ENCODE assay signal across 8 cellular contexts in genomic region chr7:518630-519428, GRCh38. TPM values are rescaled to one million over a fixed set of nuclear protein-coding genes. Genes with fewer than 3 reads are reported as not detected.
DNase-seq lines count a peak whose midpoint lies in the region; ATAC-seq and TF ChIP-seq lines count a peak whose summit lies in the region.

No MANE protein-coding gene starts in this region.

- DNase-seq in NCI-H2081 (lab: John Stamatoyannopoulos, UW) (peak; percentile 26 to 32), NCI-H2081 treated with DMSO at 0.1 percent for 48 hours (lab: John Stamatoyannopoulos, UW) (no peak), NB4 (ENCODE audit: low read depth) (peak; percentile 65), esophagus muscularis mucosa (ENCODE audit: extremely low spot score) (peak; percentile 93), mucosa of descending colon (peak; percentile 88 to 92 (median 90)), stromal cell of bone marrow (ENCODE audit: low read depth) (peak; percentile 47)
- DNase-seq in activated CD8-positive, alpha-beta memory T cell treated with anti-CD3 and anti-CD28 coated beads, Interleukin-2, amount 10 ng/mL, durations not matched to agents 7 days and 5 days, result no peak

- H3K27me3 Mint-ChIP-seq in activated CD8-positive, alpha-beta memory T cell treated with anti-CD3 and anti-CD28 coated beads, Interleukin-2, amount 10 ng/mL, durations not matched to agents 7 days and 5 days, result peaks cover 54% of the 10 kb centered on the region

- no peak overlapping the region for H3K27ac Mint-ChIP-seq in activated CD8-positive, alpha-beta memory T cell treated with anti-CD3 and anti-CD28 coated beads, Interleukin-2, amount 10 ng/mL, durations not matched to agents 7 days and 5 days

- WGBS in esophagus muscularis mucosa, result 0% methylated on average over 31 of the region's 84 CpGs

- CTCF ChIA-PET in activated CD8-positive, alpha-beta memory T cell treated with anti-CD3 and anti-CD28 coated beads, Interleukin-2, amount 10 ng/mL, durations not matched to agents 7 days and 5 days (lab: Charles Lee), result no interaction called here

- peak; percentile 14 for TF ChIP-seq POLR2A in NB4 (IDR thresholded peaks at IDR 0.05; ENCODE audit: extremely low read depth, insufficient read length)
- TF ChIP-seq POLR2A in esophagus muscularis mucosa (IDR thresholded peaks at IDR 0.05; ENCODE audit: low read depth), result peak; percentile 61

- H3K9me3 Mint-ChIP-seq in activated CD8-positive, alpha-beta memory T cell treated with anti-CD3 and anti-CD28 coated beads, Interleukin-2, amount 10 ng/mL, durations not matched to agents 7 days and 5 days (ENCODE audit: low read depth), result no peaks in the 10 kb centered on the region

- H3K4me3 Mint-ChIP-seq in activated CD8-positive, alpha-beta memory T cell treated with anti-CD3 and anti-CD28 coated beads, Interleukin-2, amount 10 ng/mL, durations not matched to agents 7 days and 5 days, result peak overlapping the region; percentile 62

- intact Hi-C loops in esophagus muscularis mucosa (cut with DNase I) (loop anchor here (2.0 to 5.0 kb wide), 3 partner anchors 148 to 253 kb away; no protein-coding TSS in a partner anchor), mucosa of descending colon (cut with DNase I, micrococcal nuclease) (no loop called here)

- H3K4me1 ChIP-seq in esophagus muscularis mucosa (peaks cover 54 to 86% (median 68%) of the 10 kb centered on the region in 4 donors), mucosa of descending colon (ENCODE audit: low read depth) (peaks cover 36% of the 10 kb centered on the region)

- H3K4me3 ChIP-seq in NB4 (ENCODE audit: low read depth, low read length), result no peak overlapping the region
- H3K4me3 ChIP-seq in esophagus muscularis mucosa, result peak overlapping the region; percentile 65 to 89 (median 81)
- peak overlapping the region; percentile 54 for H3K4me3 ChIP-seq in mucosa of descending colon

- H3K4me1 Mint-ChIP-seq in activated CD8-positive, alpha-beta memory T cell treated with anti-CD3 and anti-CD28 coated beads, Interleukin-2, amount 10 ng/mL, durations not matched to agents 7 days and 5 days, result peaks cover 14% of the 10 kb centered on the region

- ATAC-seq in activated CD8-positive, alpha-beta memory T cell treated with anti-CD3 and anti-CD28 coated beads, Interleukin-2, amount 10 ng/mL, durations not matched to agents 7 days and 5 days, result peak; percentile 24
- peak; percentile 70 for ATAC-seq in mucosa of descending colon
- ATAC-seq in HG03175 (IDR thresholded peaks at IDR 0.05; ENCODE audit: unreplicated experiment), result no peak

- no peaks in the 10 kb centered on the region for H3K36me3 Mint-ChIP-seq in activated CD8-positive, alpha-beta memory T cell treated with anti-CD3 and anti-CD28 coated beads, Interleukin-2, amount 10 ng/mL, durations not matched to agents 7 days and 5 days

- H3K27ac ChIP-seq in esophagus muscularis mucosa (replicated peaks in 1 of 4), result peak overlapping the region; percentile 90 to 95 (median 94)

- H3K9me3 ChIP-seq in esophagus muscularis mucosa, result no peaks in the 10 kb centered on the region
- no peaks in the 10 kb centered on the region for H3K9me3 ChIP-seq in mucosa of descending colon

- H3K36me3 ChIP-seq in esophagus muscularis mucosa (no peaks in the 10 kb centered on the region), mucosa of descending colon (ENCODE audit: low read depth) (no peaks in the 10 kb centered on the region)

- H3K27me3 ChIP-seq in esophagus muscularis mucosa, result peaks cover 0 to 25% (median 0%) of the 10 kb centered on the region in 4 donors

- no peak for TF ChIP-seq EP300 in esophagus muscularis mucosa (IDR thresholded peaks at IDR 0.05)

- no peak for TF ChIP-seq CTCF in NB4 (IDR thresholded peaks at IDR 0.05; ENCODE audit: low read depth, low read length)
- peak in 1 of 3 experiments; percentile 37 for TF ChIP-seq CTCF in esophagus muscularis mucosa (IDR thresholded peaks at IDR 0.05)
- no peak for TF ChIP-seq CTCF in mucosa of descending colon (IDR thresholded peaks at IDR 0.05)

RNA-seq across cellular contexts. Expression of gene PDGFA, which starts 0.8 kb away (rescaled TPM):
- total RNA-seq in activated CD8-positive, alpha-beta memory T cell treated with anti-CD3 and anti-CD28 coated beads, Interleukin-2, amount 10 ng/mL, durations not matched to agents 7 days and 5 days, result 1 to 10 TPM in 1 of 2 experiments, under 1 TPM in 1; 0.67 to 2.3 TPM
- total RNA-seq in esophagus muscularis mucosa (100 to 1,000 TPM in 2 of 4 donors, 10 to 100 TPM in 2; 88.0 to 184 (median 119) TPM), mucosa of descending colon (10 to 100 TPM; 52.7 to 63.0 (median 57.5) TPM)

Comparison
In these comparisons a context has a peak if more than half of its experiments do, and no peak if none do; other contexts are left out.
1. DNase-seq: peak in NCI-H2081 (2 of 2), NB4 (single experiment), esophagus muscularis mucosa (single experiment), mucosa of descending colon (3 of 3) and stromal cell of bone marrow (single experiment); none in NCI-H2081 treated with DMSO at 0.1 percent for 48 hours (single experiment) and activated CD8-positive, alpha-beta memory T cell treated with anti-CD3 and anti-CD28 coated beads, Interleukin-2, amount 10 ng/mL, durations not matched to agents 7 days and 5 days (single experiment).
2. RNA of gene PDGFA, which starts 0.8 kb away (total RNA-seq): 88.0 to 184 TPM in esophagus muscularis mucosa and 52.7 to 63.0 TPM in mucosa of descending colon; 0.67 to 2.3 TPM in activated CD8-positive, alpha-beta memory T cell treated with anti-CD3 and anti-CD28 coated beads, Interleukin-2, amount 10 ng/mL, durations not matched to agents 7 days and 5 days; every median in the first group is over 10 times any median in the second.